Comparison of ENCODE assay signal across 21 cellular contexts in the genomic region with DNA sequence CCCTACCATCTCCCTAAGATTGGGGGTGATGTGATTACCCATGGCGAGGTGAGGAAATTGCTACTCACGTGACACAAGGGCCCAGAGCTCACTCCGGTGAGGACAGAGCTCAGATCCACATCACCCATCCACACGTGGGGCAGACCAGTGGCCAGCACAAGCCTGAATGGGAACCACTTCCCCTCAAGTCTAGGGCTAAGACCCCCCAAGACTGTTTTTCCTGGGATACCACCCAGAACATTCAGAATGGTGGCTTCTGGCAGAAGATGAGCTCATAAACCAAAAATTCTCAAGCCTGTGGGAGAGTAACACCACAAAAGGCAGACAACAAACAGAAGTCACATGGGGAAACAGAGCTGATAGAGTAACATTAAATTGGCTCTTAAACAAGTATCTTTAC.
A peak's percentile ranks its signal among the peaks of the same experiment; 100 is the strongest.
DNase-seq lines count a peak whose midpoint lies in the region; ATAC-seq, FAIRE-seq and TF ChIP-seq lines count a peak whose summit lies in the region.
"Had no signal": no experiment of that assay in that cellular context is flagged by ENCODE, and none has a peak within 500 bp of the region (broad histone marks: within the 10 kb centered on the region; RNA-seq: fewer than 3 reads in every experiment).

No MANE protein-coding gene starts in this region.

- H2BK120ac ChIP-seq in IMR-90 (ENCODE audit: low read depth, low read length), result no peak overlapping the region
- no peak overlapping the region for H2BK120ac ChIP-seq in mesendoderm (ENCODE audit: low read depth, low read length)

- H3K18ac ChIP-seq in IMR-90 (ENCODE audit: low read depth, low read length), result no peak overlapping the region
- H3K18ac ChIP-seq in mesendoderm (ENCODE audit: low read length), result no peak overlapping the region

- H4K5ac ChIP-seq in IMR-90 (ENCODE audit: low read depth, low read length) (no peak overlapping the region), mesendoderm (ENCODE audit: low read length) (no peak overlapping the region)

- no peaks in the 10 kb centered on the region for H3K9me2 ChIP-seq in OCI-LY7 (ENCODE audit: insufficient read depth, low read length)

- no peak for FAIRE-seq in K562 (lab: Jason Lieb, UNC)
- FAIRE-seq: A549, D721Med, G401.6, GM12891, GM19239 had no signal

- no peak overlapping the region for H2AK9ac ChIP-seq in IMR-90 (replicated peaks; ENCODE audit: low read depth, low read length, poor library complexity)

- in situ Hi-C loops in IMR-90 (cut with MboI; ENCODE audit: low sequenced_read_pairs), result no loop called here
- in situ Hi-C loops in K562 (cut with MboI), result no loop called here

- TF ChIP-seq POLR2A in IMR-90 (IDR thresholded peaks at IDR 0.05; ENCODE audit: low read depth, low read length) (no peak), K562 (conservative IDR thresholded peaks at IDR 0.05) (no peak), lower leg skin (IDR thresholded peaks at IDR 0.05) (no peak)

- H2BK5ac ChIP-seq in IMR-90 (ENCODE audit: low read depth, low read length, poor library complexity, severe bottlenecking) (no peak overlapping the region), mesendoderm (ENCODE audit: low read length) (no peak overlapping the region)

- peaks cover 2% of the 10 kb centered on the region; the same call in 1 of the 2 replicates for H3K4me1 ChIP-seq in IMR-90 (ENCODE audit: control insufficient read depth, insufficient read depth, low read length)
- H3K4me1 ChIP-seq in SJSA1 (replicated peaks), result peaks cover 19% of the 10 kb centered on the region
- H3K4me1 ChIP-seq in K562 (replicated peaks in 1 of 2; ENCODE audit: control insufficient read depth in 2 of 2, insufficient read depth in 2 of 2, low read length in 2 of 2), result no peaks in the 10 kb centered on the region
- no peaks in the 10 kb centered on the region for H3K4me1 ChIP-seq in mesendoderm (ENCODE audit: control insufficient read depth, low read depth, low read length)
- H3K4me1 ChIP-seq in OCI-LY7 (ENCODE audit: insufficient read depth, low read length, poor library complexity, severe bottlenecking), result no peaks in the 10 kb centered on the region
- H3K4me1 ChIP-seq: A549; BLaER1 treated with 17β-estradiol and CSF1 and Interleukin-3, amounts not matched to agents 10 nM and 100 nM; Caco-2 had no signal

- POLR2A ChIA-PET in IMR-90 (lab: Charles Lee; ENCODE audit: unreplicated experiment), result no interaction called here
- POLR2A ChIA-PET in K562 (lab: Yijun Ruan, JAX), result interaction anchor here (0.7 kb wide), 1 partner anchor 39 kb away, joined by 3 read pairs; no protein-coding TSS in a partner anchor
- POLR2A ChIA-PET in OCI-LY7 (lab: Charles Lee), result interaction anchor here (0.6 kb wide), 2 partner anchors 478 to 741 kb away, joined by 4 read pairs; no protein-coding TSS in a partner anchor

- H3K27ac ChIP-seq in IMR-90 (ENCODE audit: insufficient read depth, low read length), result no peak overlapping the region
- H3K27ac ChIP-seq in SJSA1, result peak overlapping the region; percentile 43
- H3K27ac ChIP-seq in K562 (ENCODE audit: extremely low read depth, low read depth, low read length), result no peak overlapping the region
- no peak overlapping the region for H3K27ac ChIP-seq in mesendoderm (ENCODE audit: low read depth, low read length)
- no peak overlapping the region for H3K27ac ChIP-seq in OCI-LY7 (ENCODE audit: low read depth, low read length, poor library complexity, severe bottlenecking)
- H3K27ac ChIP-seq: 22Rv1; A549; BLaER1 treated with 17β-estradiol and CSF1 and Interleukin-3, amounts not matched to agents 10 nM and 100 nM; C4-2B had no signal

- no peak for TF ChIP-seq EP300 in K562 (IDR thresholded peaks at IDR 0.05; ENCODE audit: low read length)

- CTCF ChIA-PET in IMR-90 (lab: Yijun Ruan, JAX), result interaction anchor here (1.5 kb wide), 1 partner anchor 21 kb away, joined by 4 read pairs; no protein-coding TSS in a partner anchor
- CTCF ChIA-PET in K562 (lab: Yijun Ruan, JAX; ENCODE audit: low intra/inter-chr PET ratio), result no interaction called here
- CTCF ChIA-PET in OCI-LY7 (lab: Charles Lee; ENCODE audit: unreplicated experiment), result no interaction called here

- H2AK5ac ChIP-seq in IMR-90 (ENCODE audit: low read depth, low read length), result peak overlapping the region; percentile 15; the same call in 1 of the 2 replicates
- H2AK5ac ChIP-seq in mesendoderm (ENCODE audit: low read length), result no peak overlapping the region

- H3K36me3 ChIP-seq in IMR-90 (ENCODE audit: control insufficient read depth, insufficient read depth, low read length), result no peaks in the 10 kb centered on the region
- no peaks in the 10 kb centered on the region for H3K36me3 ChIP-seq in SJSA1
- no peaks in the 10 kb centered on the region for H3K36me3 ChIP-seq in K562 (ENCODE audit: control insufficient read depth, insufficient read depth, low read length)
- no peaks in the 10 kb centered on the region for H3K36me3 ChIP-seq in mesendoderm (ENCODE audit: control insufficient read depth, insufficient read depth, low read length)
- H3K36me3 ChIP-seq in OCI-LY7 (ENCODE audit: insufficient read depth, low read length), result no peaks in the 10 kb centered on the region
- H3K36me3 ChIP-seq: BLaER1 treated with 17β-estradiol and CSF1 and Interleukin-3, amounts not matched to agents 10 nM and 100 nM had no signal

- intact Hi-C loops in IMR-90 (cut with micrococcal nuclease) (no loop called here), K562 (cut with micrococcal nuclease) (no loop called here), lower leg skin (cut with DNase I; ENCODE audit: low total_unique reads) (no loop called here), OCI-LY7 (cut with micrococcal nuclease; ENCODE audit: unreplicated experiment) (no loop called here)

- H4K8ac ChIP-seq in IMR-90 (ENCODE audit: low read depth in 2 of 2, low read length in 2 of 2), result no peak overlapping the region
- H4K8ac ChIP-seq in mesendoderm (ENCODE audit: low read depth, low read length), result no peak overlapping the region

- H3K56ac ChIP-seq in IMR-90 (ENCODE audit: extremely low read depth, insufficient read depth, low read length) (no peak overlapping the region), mesendoderm (ENCODE audit: low read length) (no peak overlapping the region)

- WGBS in IMR-90 (ENCODE audit: extremely low coverage in 2 of 2, insufficient read length in 1 of 2), 2 experiments, result no CpG with 5 or more reads among the region's 4 CpGs
- 0% methylated on average over 3 of the region's 4 CpGs for whole genome bisulfite sequencing in K562 (ENCODE audit: insufficient coverage, low coverage, missing lambda C conversion rate)
- WGBS in mesendoderm (ENCODE audit: extremely low coverage, insufficient coverage, low lambda C conversion rate), result no CpG with 5 or more reads among the region's 4 CpGs
- WGBS in lower leg skin, 2 donors, result 85 to 92% methylated on average over 4 of the region's 4 CpGs

- H4K20me1 ChIP-seq in IMR-90 (ENCODE audit: insufficient read depth, low read length) (no peaks in the 10 kb centered on the region), K562 (replicated peaks; ENCODE audit: control insufficient read depth, insufficient read depth, low read length) (0 out of 2 replicates have a peak, but pooled peaks cover 5% of the 10 kb centered on the region), OCI-LY7 (ENCODE audit: insufficient read depth, low read length) (no peaks in the 10 kb centered on the region)
- H4K20me1 ChIP-seq: BLaER1 treated with 17β-estradiol and CSF1 and Interleukin-3, amounts not matched to agents 10 nM and 100 nM had no signal

- H3K23ac ChIP-seq in IMR-90 (ENCODE audit: low read depth, low read length), result no peak overlapping the region
- no peak overlapping the region for H3K23ac ChIP-seq in mesendoderm (ENCODE audit: low read length)

- H3K4me2 ChIP-seq in IMR-90 (ENCODE audit: low read depth, low read length) (no peak overlapping the region), K562 (ENCODE audit: insufficient read depth, low read length) (no peak overlapping the region), mesendoderm (ENCODE audit: low read length) (no peak overlapping the region), OCI-LY7 (ENCODE audit: low read length) (no peak overlapping the region)
- H3K4me2 ChIP-seq: A549; BLaER1 treated with 17β-estradiol and CSF1 and Interleukin-3, amounts not matched to agents 10 nM and 100 nM had no signal

- no peak overlapping the region for H2BK20ac ChIP-seq in IMR-90 (ENCODE audit: low read depth, low read length)

- ATAC-seq in IMR-90 (ENCODE audit: low read depth), result no peak
- no peak for ATAC-seq in K562
- ATAC-seq: A549; CD8-positive, alpha-beta T cell had no signal

- H3K9ac ChIP-seq in IMR-90 (ENCODE audit: low read depth, low read length) (no peak overlapping the region), K562 (ENCODE audit: insufficient read depth in 1 of 2, low read depth in 2 of 2, low read length in 2 of 2) (no peak overlapping the region), mesendoderm (ENCODE audit: low read length) (no peak overlapping the region)
- H3K9ac ChIP-seq: BLaER1 treated with 17β-estradiol and CSF1 and Interleukin-3, amounts not matched to agents 10 nM and 100 nM had no signal

- H3K4ac ChIP-seq in IMR-90 (ENCODE audit: low read depth, low read length), result no peak overlapping the region
- H3K4ac ChIP-seq in mesendoderm (ENCODE audit: low read depth, low read length), result no peak overlapping the region

- H3K4me3 ChIP-seq in IMR-90 (ENCODE audit: insufficient read depth, low read depth, low read length) (no peak overlapping the region), SJSA1 (no peak overlapping the region), K562 (no peak overlapping the region), mesendoderm (ENCODE audit: low read length) (no peak overlapping the region), lower leg skin (ENCODE audit: low read depth, poor library complexity, severe bottlenecking) (no peak overlapping the region), OCI-LY7 (ENCODE audit: low read depth, low read length, poor library complexity, severe bottlenecking) (no peak overlapping the region)
- H3K4me3 ChIP-seq: A549; BLaER1 treated with 17β-estradiol and CSF1 and Interleukin-3, amounts not matched to agents 10 nM and 100 nM had no signal

- H3K9me1 ChIP-seq in IMR-90 (ENCODE audit: insufficient read depth, low read length) (no peaks in the 10 kb centered on the region), K562 (ENCODE audit: control insufficient read depth, insufficient read depth, low read length) (no peaks in the 10 kb centered on the region)

- no peak for DNase-seq in IMR-90
- DNase-seq in SJSA1 (ENCODE audit: low read depth in 1 of 2, low spot score in 2 of 2), result peak; percentile 61 to 63
- DNase-seq in K562 (ENCODE audit: extremely low read depth in 1 of 4, low spot score in 3 of 4), result no peak
- peak; percentile 10 for DNase-seq in mesendoderm
- DNase-seq in lower leg skin (ENCODE audit: low spot score in 2 of 2), result no peak
- no peak for DNase-seq in OCI-LY7 (ENCODE audit: low spot score)
- DNase-seq in NCI-H510A treated with DMSO at 0.1 percent for 48 hours (lab: John Stamatoyannopoulos, UW), result no peak
- DNase-seq: AML-193; Caco-2; Calu3; CD4-positive, alpha-beta T cell; CD8-positive, alpha-beta T cell; GF-D8 had no signal

- TF ChIP-seq CTCF in IMR-90 (conservative IDR thresholded peaks at IDR 0.05; ENCODE audit: low read depth, low read length) (no peak), K562 (IDR thresholded peaks at IDR 0.05 in 2 of 3, conservative IDR thresholded peaks at IDR 0.05 in 1 of 3; ENCODE audit: insufficient read depth in 2 of 3, low read depth in 1 of 3, low read length in 3 of 3) (no peak), lower leg skin (IDR thresholded peaks at IDR 0.05) (no peak), OCI-LY7 (conservative IDR thresholded peaks at IDR 0.05; ENCODE audit: low read length) (no peak)

- H2AFZ ChIP-seq in IMR-90 (replicated peaks; ENCODE audit: low read length, poor library complexity) (no peak overlapping the region), K562 (ENCODE audit: low read depth, low read length) (no peak overlapping the region), OCI-LY7 (ENCODE audit: low read length) (no peak overlapping the region)

- TF ChIP-seq RAD21 in IMR-90 (IDR thresholded peaks at IDR 0.05; ENCODE audit: low read length) (no peak), K562 (CRISPR knock-in tag; conservative IDR thresholded peaks at IDR 0.05 in 1 of 2, IDR thresholded peaks at IDR 0.05 in 1 of 2) (no peak)

- H3K27me3 ChIP-seq in IMR-90 (ENCODE audit: control insufficient read depth, insufficient read depth, low read length) (no peaks in the 10 kb centered on the region), SJSA1 (replicated peaks) (no peaks in the 10 kb centered on the region), K562 (ENCODE audit: control insufficient read depth in 2 of 2, insufficient read depth in 2 of 2, low read length in 2 of 2) (peaks cover 0 to 5% of the 10 kb centered on the region in 2 experiments; a peak in 1 of 5 replicates), mesendoderm (ENCODE audit: insufficient read depth, low read length, poor library complexity) (no peaks in the 10 kb centered on the region)
- H3K27me3 ChIP-seq: BLaER1 treated with 17β-estradiol and CSF1 and Interleukin-3, amounts not matched to agents 10 nM and 100 nM had no signal

- dilution Hi-C loops in IMR-90 (cut with HindIII; ENCODE audit: low sequenced_read_pairs, unreplicated experiment), result no loop called here

- H3K14ac ChIP-seq in IMR-90 (replicated peaks; ENCODE audit: low read depth, low read length), result no peak overlapping the region

- BruUV-seq in IMR-90 (replicated peaks; lab: Mats Ljungman, UMichigan) (no TSS peak), K562 (replicated peaks; lab: Mats Ljungman, UMichigan) (no TSS peak), OCI-LY7 (replicated peaks; lab: Mats Ljungman, UMichigan) (no TSS peak)

- H3K9me3 ChIP-seq in IMR-90 (ENCODE audit: control insufficient read depth, insufficient read depth, low read length), result peaks cover 2% of the 10 kb centered on the region; the same call in 1 of the 2 replicates
- H3K9me3 ChIP-seq in SJSA1 (replicated peaks), result no peaks in the 10 kb centered on the region
- H3K9me3 ChIP-seq in K562 (replicated peaks; ENCODE audit: control insufficient read depth, insufficient read depth, low read depth, low read length), result no peaks in the 10 kb centered on the region
- no peaks in the 10 kb centered on the region for H3K9me3 ChIP-seq in OCI-LY7 (ENCODE audit: low read length)
- H3K9me3 ChIP-seq: A549, Caco-2 had no signal

- no peaks in the 10 kb centered on the region for H3K79me1 ChIP-seq in IMR-90 (ENCODE audit: low read depth in 1 of 2, low read length in 2 of 2)
- H3K79me1 ChIP-seq in mesendoderm (ENCODE audit: low read length), result no peaks in the 10 kb centered on the region

- H3K79me2 ChIP-seq in K562 (ENCODE audit: control insufficient read depth, insufficient read depth, low read length), result no peaks in the 10 kb centered on the region
- no peaks in the 10 kb centered on the region for H3K79me2 ChIP-seq in mesendoderm (ENCODE audit: control insufficient read depth, insufficient read depth, low read length)
- H3K79me2 ChIP-seq in OCI-LY7 (ENCODE audit: insufficient read depth, low read depth, low read length), result no peaks in the 10 kb centered on the region

- no peak overlapping the region for H4K91ac ChIP-seq in IMR-90 (ENCODE audit: insufficient read depth, low read depth, low read length)

- H2BK15ac ChIP-seq in IMR-90 (ENCODE audit: low read depth, low read length), result no peak overlapping the region
- no peak overlapping the region for H2BK15ac ChIP-seq in mesendoderm (replicated peaks; ENCODE audit: low read depth)

Comparison
In these comparisons a context has a peak if more than half of its experiments do, and no peak if none do; other contexts are left out.
1. DNase-seq: peak in SJSA1 (2 of 2) and mesendoderm (single experiment); none in IMR-90 (single experiment), K562 (0 of 4), lower leg skin (0 of 2), OCI-LY7 (single experiment) and NCI-H510A treated with DMSO at 0.1 percent for 48 hours (single experiment).